8 cellular contexts compared by ENCODE assay signal in the genomic region with DNA sequence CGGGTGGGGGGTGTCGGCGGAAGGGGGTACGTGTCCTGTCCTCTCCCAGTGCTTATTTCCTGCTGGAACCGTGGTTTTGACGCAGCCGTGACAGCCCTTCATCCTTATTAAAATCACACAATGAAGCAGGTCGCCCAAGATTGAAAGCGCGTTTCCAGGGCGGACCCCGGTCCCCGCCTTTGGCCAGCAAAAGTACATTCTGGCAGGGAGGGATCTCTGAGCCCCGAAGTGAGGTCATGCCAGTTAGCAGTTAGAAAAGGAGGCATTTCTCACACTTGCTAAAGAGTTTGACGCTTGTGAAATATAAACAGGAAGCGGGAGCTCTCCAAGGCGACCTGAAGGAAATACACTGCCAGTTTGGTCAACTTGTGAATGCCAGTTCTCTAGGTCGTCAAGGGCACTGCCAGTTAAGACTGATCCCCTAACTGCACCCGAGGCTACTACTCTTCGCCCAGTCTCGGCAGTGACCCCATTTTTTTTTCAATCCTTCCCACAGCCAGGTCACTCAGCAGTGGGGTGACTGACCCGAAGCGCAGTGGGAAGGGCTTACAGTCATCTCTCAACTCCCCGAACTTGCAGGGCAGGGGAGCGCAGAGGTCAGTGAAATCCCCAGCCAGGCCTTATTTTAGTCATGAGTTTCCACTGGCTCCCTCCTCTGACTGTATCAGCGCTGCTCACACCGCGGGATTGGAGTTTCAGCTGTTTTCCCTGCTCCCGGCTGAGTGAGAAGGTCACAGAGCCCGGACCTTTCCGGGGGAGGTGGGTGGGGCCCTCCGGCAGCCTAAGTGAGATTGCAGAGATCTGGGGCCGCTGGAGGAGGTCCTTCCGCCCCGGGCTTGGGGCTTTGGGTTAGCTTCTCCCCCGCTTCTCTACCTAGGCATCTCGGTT. TPM values are rescaled to one million over a fixed set of nuclear protein-coding genes. Genes with fewer than 3 reads are reported as not detected.
DNase-seq lines count a peak whose midpoint lies in the region; ATAC-seq, FAIRE-seq and TF ChIP-seq lines count a peak whose summit lies in the region.

No MANE protein-coding gene starts in this region.

- peaks cover 4% of the 10 kb centered on the region for H3K27me3 Mint-ChIP-seq in activated naive CD8-positive, alpha-beta T cell treated with anti-CD3 and anti-CD28 coated beads for 36 hours

- H3K4me3 ChIP-seq in AG04450 (ENCODE audit: low read depth, low read length) (peak overlapping the region; percentile 92), cardiac muscle cell (peak overlapping the region; percentile 67), parathyroid adenoma (ENCODE audit: low read depth, low read length) (peak overlapping the region; percentile 68)

- H3K27me3 ChIP-seq in AG04450 (ENCODE audit: control insufficient read depth, insufficient read depth, low read length) (no peaks in the 10 kb centered on the region), cardiac muscle cell (no peaks in the 10 kb centered on the region), parathyroid adenoma (ENCODE audit: control insufficient read depth, insufficient read depth, low read length) (no peaks in the 10 kb centered on the region)

- no peak for TF ChIP-seq CTCF in AG04450 (IDR thresholded peaks at IDR 0.05; ENCODE audit: low read depth, low read length)
- TF ChIP-seq CTCF in cardiac muscle cell (IDR thresholded peaks at IDR 0.05; ENCODE audit: low read depth, low read length): peak; percentile 13
- TF ChIP-seq CTCF in parathyroid adenoma (IDR thresholded peaks at IDR 0.05): no peak

- peak overlapping the region; percentile 78 for H2AFZ ChIP-seq in parathyroid adenoma

- peaks cover 38% of the 10 kb centered on the region for H3K4me1 Mint-ChIP-seq in activated naive CD8-positive, alpha-beta T cell treated with anti-CD3 and anti-CD28 coated beads for 36 hours

- peak overlapping the region; percentile 89 for H3K4me2 ChIP-seq in parathyroid adenoma (ENCODE audit: low read length)

- H3K27ac Mint-ChIP-seq in activated naive CD8-positive, alpha-beta T cell treated with anti-CD3 and anti-CD28 coated beads for 36 hours: peak overlapping the region; percentile 99

- H3K4me1 ChIP-seq in cardiac muscle cell (ENCODE audit: low read depth): peaks cover 28% of the 10 kb centered on the region
- H3K4me1 ChIP-seq in parathyroid adenoma: peaks cover 27% of the 10 kb centered on the region

- DNase-seq in AG04450 (ENCODE audit: low read depth, low spot score) (no peak), SHP77 treated with DMSO at 0.1 percent for 48 hours (lab: John Stamatoyannopoulos, UW) (peak; percentile 42), cardiac muscle cell (ENCODE audit: low read depth in 1 of 2, low spot score in 1 of 2) (peak; percentile 80 to 88), urothelium cell line (ENCODE audit: low spot score) (peak; percentile 64)
- DNase-seq in activated naive CD8-positive, alpha-beta T cell treated with anti-CD3 and anti-CD28 coated beads for 36 hours: peak; percentile 86

- no peaks in the 10 kb centered on the region for H3K79me2 ChIP-seq in parathyroid adenoma

- peak overlapping the region; percentile 88 for H3K9ac ChIP-seq in parathyroid adenoma

- peaks cover 39% of the 10 kb centered on the region for H3K36me3 Mint-ChIP-seq in activated naive CD8-positive, alpha-beta T cell treated with anti-CD3 and anti-CD28 coated beads for 36 hours

- peaks cover under 1% of the 10 kb centered on the region for H3K9me3 Mint-ChIP-seq in activated naive CD8-positive, alpha-beta T cell treated with anti-CD3 and anti-CD28 coated beads for 36 hours

- H3K27ac ChIP-seq in AG04450 (ENCODE audit: low read depth, low read length) (peak overlapping the region; percentile 93), cardiac muscle cell (peak overlapping the region; percentile 97), parathyroid adenoma (peak overlapping the region; percentile 98)

- POLR2A ChIA-PET in AG04450 (lab: Yijun Ruan, JAX): interaction anchor here (1.0 to 1.5 kb wide), 2 partner anchors 10 to 46 kb away, joined by 3 read pairs; no protein-coding TSS in a partner anchor

- no peak for FAIRE-seq in urothelium cell line (lab: Jason Lieb, UNC)

- H3K4me3 Mint-ChIP-seq in activated naive CD8-positive, alpha-beta T cell treated with anti-CD3 and anti-CD28 coated beads for 36 hours: peak overlapping the region; percentile 99

- H3K9me3 ChIP-seq in AG04450 (ENCODE audit: control insufficient read depth, insufficient read depth, low read length) (no peaks in the 10 kb centered on the region), cardiac muscle cell (ENCODE audit: low read depth) (no peaks in the 10 kb centered on the region), parathyroid adenoma (ENCODE audit: control insufficient read depth, low read length) (no peaks in the 10 kb centered on the region)

- no peaks in the 10 kb centered on the region for H3K36me3 ChIP-seq in cardiac muscle cell
- H3K36me3 ChIP-seq in parathyroid adenoma (ENCODE audit: control insufficient read depth, insufficient read depth, low read length): no peaks in the 10 kb centered on the region

- ATAC-seq in GM19023 (IDR thresholded peaks at IDR 0.05; ENCODE audit: unreplicated experiment) (peak; percentile 38), HG03139 (IDR thresholded peaks at IDR 0.05; ENCODE audit: unreplicated experiment) (peak; percentile 27)

- CTCF ChIA-PET in AG04450 (lab: Charles Lee): interaction anchor here (0.8 to 6.0 kb wide), 11 partner anchors 10 to 324 kb away, joined by 3 to 129 read pairs (median 4); no protein-coding TSS in a partner anchor

RNA-seq across cellular contexts. Expression of a gene that starts 2.0 kb away (rescaled TPM):
- polyA plus RNA-seq in AG04450 (2011; rRNA removed): 7.6 and 12.2 TPM in 2 replicates
- polyA minus RNA-seq in AG04450 (2011; rRNA and poly(A)+ RNA removed): 16.1 and 29.2 TPM in 2 replicates
- 100 to 1,000 TPM; 292 to 294 TPM for total RNA-seq in activated naive CD8-positive, alpha-beta T cell treated with anti-CD3 and anti-CD28 coated beads for 36 hours
- 15.3 and 18.4 TPM in 2 replicates for total RNA-seq in cardiac muscle cell
- polyA plus RNA-seq in cardiac muscle cell: 11.7 and 15.0 TPM in 2 replicates

Comparison
In these comparisons a context has a peak if more than half of its experiments do, and no peak if none do; other contexts are left out.
1. RNA of a gene that starts 2.0 kb away (total RNA-seq): 292 to 294 TPM in activated naive CD8-positive, alpha-beta T cell treated with anti-CD3 and anti-CD28 coated beads for 36 hours; 15.3 to 18.4 TPM in cardiac muscle cell; every median in the first group is over 10 times any median in the second.
2. Peak in every context shown above with its lines, with median percentiles within 50 percentile points of each other: H3K27ac ChIP-seq and H3K4me3 ChIP-seq.